ENCODE assay signal across 9 cellular contexts in the genomic region with DNA sequence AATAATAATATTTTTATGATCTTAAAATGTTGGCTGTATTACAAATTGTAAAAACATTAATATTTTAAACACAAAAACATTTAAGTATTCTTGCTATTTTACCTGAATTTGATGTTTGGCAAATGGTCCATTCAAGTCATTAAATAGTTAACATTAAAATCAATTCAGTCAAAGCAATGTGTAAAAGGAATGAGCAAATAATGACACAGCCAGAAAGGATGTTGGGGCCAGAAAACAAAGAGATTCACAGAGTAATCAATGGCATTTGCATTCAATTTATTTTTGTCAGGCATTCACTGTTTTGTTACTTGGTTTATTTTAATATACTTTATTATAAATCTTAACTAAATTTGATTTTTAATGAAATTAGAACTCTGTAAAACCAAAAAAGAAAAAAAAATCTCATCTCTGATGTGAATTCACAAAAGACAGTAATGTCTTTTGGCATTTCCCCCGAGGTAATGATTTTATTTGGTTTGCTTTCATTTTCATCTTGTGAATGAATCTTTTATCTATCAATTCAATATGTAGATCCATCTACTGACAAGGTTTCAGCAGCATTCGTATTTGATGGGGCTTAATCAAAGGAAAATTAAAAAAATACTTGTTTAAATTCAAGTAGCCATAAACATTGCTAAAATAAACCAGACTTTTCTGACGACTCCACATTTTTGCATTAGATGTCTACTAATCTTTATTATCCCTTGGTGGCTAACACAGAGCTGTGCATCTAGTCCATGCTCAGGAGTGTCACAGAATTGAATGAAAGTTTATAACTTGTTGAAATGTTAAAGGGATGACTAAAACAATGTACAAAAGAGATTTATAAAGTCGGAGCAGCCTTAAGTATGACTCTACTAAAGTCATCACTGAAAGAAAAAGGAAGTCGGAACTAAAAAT.
DNase-seq lines count a peak whose midpoint lies in the region; FAIRE-seq and TF ChIP-seq lines count a peak whose summit lies in the region.
"Had no signal": no experiment of that assay in that cellular context is flagged by ENCODE, and none has a peak within 500 bp of the region (broad histone marks: within the 10 kb centered on the region; RNA-seq: fewer than 3 reads in every experiment).

No MANE protein-coding gene starts in this region.

- in situ Hi-C loops in GM23248 (cut with MboI) (no loop called here), GM13977 (cut with MboI; ENCODE audit: low pct_unique_long_range_greater_than_20kb, low sequenced_read_pairs, unreplicated experiment) (no loop called here)

- H3K27me3 ChIP-seq in GM23248 (replicated peaks; ENCODE audit: insufficient read depth) (no peaks in the 10 kb centered on the region), sigmoid colon (no peaks in the 10 kb centered on the region)

- H3K79me2 ChIP-seq in GM23248 (ENCODE audit: insufficient read depth), result no peaks in the 10 kb centered on the region

- 1 to 2% methylated on average over 5 of the region's 5 CpGs for WGBS in GM23248 (ENCODE audit: low coverage in 1 of 2, low lambda C conversion rate in 2 of 2, missing lambda C conversion rate in 2 of 2), 2 experiments
- 30 to 58% methylated on average over 5 of the region's 5 CpGs for WGBS in sigmoid colon, 2 donors

- H3K36me3 Mint-ChIP-seq in type B pancreatic cell, result no peaks in the 10 kb centered on the region

- H3K9ac ChIP-seq in GM23248, result peak overlapping the region; percentile 75

- TF ChIP-seq EP300 in sigmoid colon (IDR thresholded peaks at IDR 0.05), result no peak

- peak; percentile 5 for FAIRE-seq in RCC 7860 (lab: Jason Lieb, UNC)

- intact Hi-C loops in sigmoid colon (cut with DNase I), result no loop called here

- no peak overlapping the region for H3K27ac Mint-ChIP-seq in type B pancreatic cell

- peak overlapping the region; percentile 91 for H3K4me2 ChIP-seq in GM23248 (ENCODE audit: unreplicated experiment)

- H3K4me3 ChIP-seq in GM23248 (peak overlapping the region; percentile 74), sigmoid colon (peak overlapping the region; percentile 12 to 21 (median 16))

- no peak for TF ChIP-seq CTCF in sigmoid colon (IDR thresholded peaks at IDR 0.05)
- TF ChIP-seq CTCF in GM13977 (IDR thresholded peaks at IDR 0.05; ENCODE audit: extremely low read depth, insufficient read depth, missing control alignments), result no peak
- no peak for TF ChIP-seq CTCF in type B pancreatic cell (conservative IDR thresholded peaks at IDR 0.05)

- peaks cover 11% of the 10 kb centered on the region; the same call in 1 of the 2 replicates for H3F3A ChIP-seq in GM23248 (ENCODE audit: insufficient read depth)

- peak overlapping the region; percentile 83 for H2AFZ ChIP-seq in GM23248

- H3K36me3 ChIP-seq in GM23248 (ENCODE audit: low read depth), result no peaks in the 10 kb centered on the region
- no peaks in the 10 kb centered on the region for H3K36me3 ChIP-seq in sigmoid colon

- H3K4me1 Mint-ChIP-seq in type B pancreatic cell (ENCODE audit: unreplicated experiment), result no peaks in the 10 kb centered on the region

- no peaks in the 10 kb centered on the region for H4K20me1 ChIP-seq in GM23248 (ENCODE audit: insufficient read depth)

- H3K9me3 Mint-ChIP-seq in type B pancreatic cell, result no peaks in the 10 kb centered on the region

- H3K9me3 ChIP-seq in GM23248 (ENCODE audit: low read depth), result no peaks in the 10 kb centered on the region
- H3K9me3 ChIP-seq in sigmoid colon, result no peaks in the 10 kb centered on the region

- H3K27ac ChIP-seq in GM23248 (peak overlapping the region; percentile 64), sigmoid colon (no peak overlapping the region)

- H3K4me3 Mint-ChIP-seq in type B pancreatic cell, result no peak overlapping the region

- H3K4me1 ChIP-seq in GM23248 (ENCODE audit: insufficient read depth) (peaks cover 16% of the 10 kb centered on the region), sigmoid colon (no peaks in the 10 kb centered on the region)

- no peak for TF ChIP-seq POLR2A in sigmoid colon (IDR thresholded peaks at IDR 0.05)

- peak; percentile 40 for DNase-seq in GM23248
- no peak for DNase-seq in RCC 7860 (ENCODE audit: low spot score)
- peak; percentile 29 for DNase-seq in epidermal melanocyte (ENCODE audit: insufficient read length, low spot score)
- DNase-seq in sigmoid colon, result no peak
- no peak for DNase-seq in NCI-H2227 treated with DMSO at 0.1 percent for 48 hours (lab: John Stamatoyannopoulos, UW)
- no peak for DNase-seq in GM13977 (ENCODE audit: low spot score)
- no peak for DNase-seq in stimulated activated CD4-positive, alpha-beta T cell treated with anti-CD3 and anti-CD28 coated beads, Interleukin-4, amount 100 ng/mL, for 4 hours
- no peak for DNase-seq in type B pancreatic cell (ENCODE audit: extremely low spot score, unreplicated experiment)
- DNase-seq: GF-D8 had no signal

- no peaks in the 10 kb centered on the region for H3K27me3 Mint-ChIP-seq in type B pancreatic cell

- no peaks in the 10 kb centered on the region for H3K9me2 ChIP-seq in GM23248 (ENCODE audit: insufficient read depth)

Comparison
In these comparisons a context has a peak if more than half of its experiments do, and no peak if none do; other contexts are left out.
1. DNase-seq: peak in GM23248 (single experiment) and epidermal melanocyte (single experiment); none in RCC 7860 (single experiment), sigmoid colon (single experiment), NCI-H2227 treated with DMSO at 0.1 percent for 48 hours (single experiment), GM13977 (single experiment), stimulated activated CD4-positive, alpha-beta T cell treated with anti-CD3 and anti-CD28 coated beads, Interleukin-4, amount 100 ng/mL, for 4 hours (0 of 2) and type B pancreatic cell (single experiment).